1 cellular context compared by ENCODE assay signal in the genomic region with DNA sequence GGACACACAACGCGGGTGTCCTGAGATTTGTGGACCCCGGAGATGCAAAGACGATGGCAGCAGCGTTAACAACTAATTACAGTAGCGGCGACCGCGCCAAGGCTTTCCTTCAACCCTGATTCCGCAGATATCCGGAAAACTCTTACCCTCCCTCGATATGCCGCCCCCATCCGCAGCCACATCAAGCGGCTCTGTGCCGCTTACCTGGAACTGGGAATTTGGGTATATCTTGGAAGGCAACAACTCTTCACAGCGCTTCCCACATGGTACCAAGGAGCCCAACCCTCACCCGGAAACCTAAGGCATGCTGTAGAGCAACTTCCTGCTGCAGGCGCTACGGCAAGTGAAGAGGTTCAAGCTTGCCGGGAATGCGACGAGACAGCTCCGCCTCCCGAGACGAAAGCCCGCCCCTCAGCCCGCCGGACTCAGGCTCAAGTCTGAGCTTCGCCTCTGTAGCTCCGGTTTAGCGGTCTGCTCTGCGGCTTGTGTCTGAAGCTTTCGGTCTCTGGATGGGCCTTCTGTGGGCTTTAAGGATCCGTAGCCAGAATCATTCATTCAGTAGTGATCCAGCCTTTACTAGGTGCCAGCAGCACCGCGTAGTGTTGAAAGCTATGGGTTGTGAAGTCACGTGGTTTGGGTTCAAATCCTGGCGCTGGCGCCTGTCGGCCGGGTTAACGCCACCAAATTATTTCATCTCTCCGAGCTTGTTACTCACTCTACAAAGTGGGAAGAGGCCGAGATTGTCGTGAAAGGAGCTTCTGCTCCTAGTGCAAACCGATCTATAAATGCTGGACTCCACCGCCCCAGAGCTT.
A peak's percentile ranks its signal among the peaks of the same experiment; 100 is the strongest.
TF ChIP-seq lines count a peak whose summit lies in the region.

A gene with protein sequence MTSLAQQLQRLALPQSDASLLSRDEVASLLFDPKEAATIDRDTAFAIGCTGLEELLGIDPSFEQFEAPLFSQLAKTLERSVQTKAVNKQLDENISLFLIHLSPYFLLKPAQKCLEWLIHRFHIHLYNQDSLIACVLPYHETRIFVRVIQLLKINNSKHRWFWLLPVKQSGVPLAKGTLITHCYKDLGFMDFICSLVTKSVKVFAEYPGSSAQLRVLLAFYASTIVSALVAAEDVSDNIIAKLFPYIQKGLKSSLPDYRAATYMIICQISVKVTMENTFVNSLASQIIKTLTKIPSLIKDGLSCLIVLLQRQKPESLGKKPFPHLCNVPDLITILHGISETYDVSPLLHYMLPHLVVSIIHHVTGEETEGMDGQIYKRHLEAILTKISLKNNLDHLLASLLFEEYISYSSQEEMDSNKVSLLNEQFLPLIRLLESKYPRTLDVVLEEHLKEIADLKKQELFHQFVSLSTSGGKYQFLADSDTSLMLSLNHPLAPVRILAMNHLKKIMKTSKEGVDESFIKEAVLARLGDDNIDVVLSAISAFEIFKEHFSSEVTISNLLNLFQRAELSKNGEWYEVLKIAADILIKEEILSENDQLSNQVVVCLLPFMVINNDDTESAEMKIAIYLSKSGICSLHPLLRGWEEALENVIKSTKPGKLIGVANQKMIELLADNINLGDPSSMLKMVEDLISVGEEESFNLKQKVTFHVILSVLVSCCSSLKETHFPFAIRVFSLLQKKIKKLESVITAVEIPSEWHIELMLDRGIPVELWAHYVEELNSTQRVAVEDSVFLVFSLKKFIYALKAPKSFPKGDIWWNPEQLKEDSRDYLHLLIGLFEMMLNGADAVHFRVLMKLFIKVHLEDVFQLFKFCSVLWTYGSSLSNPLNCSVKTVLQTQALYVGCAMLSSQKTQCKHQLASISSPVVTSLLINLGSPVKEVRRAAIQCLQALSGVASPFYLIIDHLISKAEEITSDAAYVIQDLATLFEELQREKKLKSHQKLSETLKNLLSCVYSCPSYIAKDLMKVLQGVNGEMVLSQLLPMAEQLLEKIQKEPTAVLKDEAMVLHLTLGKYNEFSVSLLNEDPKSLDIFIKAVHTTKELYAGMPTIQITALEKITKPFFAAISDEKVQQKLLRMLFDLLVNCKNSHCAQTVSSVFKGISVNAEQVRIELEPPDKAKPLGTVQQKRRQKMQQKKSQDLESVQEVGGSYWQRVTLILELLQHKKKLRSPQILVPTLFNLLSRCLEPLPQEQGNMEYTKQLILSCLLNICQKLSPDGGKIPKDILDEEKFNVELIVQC (N-terminal part only) (minus strand): TSS at position 299 of the 812 bp plus-strand sequence. CDS start 421 bp downstream, outside the sequence.

TF ChIP-seq in H1, 55 proteins besides CTCF, POLR2A, EP300 and RAD21:
- TF ChIP-seq NRF1 (IDR thresholded peaks at IDR 0.05; ENCODE audit: low read depth, low read length) (no peak), CTBP2 (IDR thresholded peaks at IDR 0.05; ENCODE audit: borderline replicate concordance, insufficient read depth, insufficient read length, low read length) (no peak), POU5F1 (IDR thresholded peaks at IDR 0.05; ENCODE audit: low read depth, low read length) (no peak), SIX5 (IDR thresholded peaks at IDR 0.05; ENCODE audit: low read depth, low read length) (no peak), TBP (IDR thresholded peaks at IDR 0.05; ENCODE audit: low read depth, low read length) (peak; percentile 77), POLR2AphosphoS5 (IDR thresholded peaks at IDR 0.05; ENCODE audit: low read depth, low read length) (peak; percentile 79), ZNF274 (IDR thresholded peaks at IDR 0.05; ENCODE audit: borderline replicate concordance, extremely low read depth, low read length) (no peak), YY1 (IDR thresholded peaks at IDR 0.05; ENCODE audit: low read depth, low read length) (0 out of 2 replicates have a peak, but pooled peaks have one; percentile 7), CEBPB (IDR thresholded peaks at IDR 0.05; ENCODE audit: low read depth, low read length) (0 out of 2 replicates have a peak, but pooled peaks have one; percentile 12), RBBP5 (IDR thresholded peaks at IDR 0.05; ENCODE audit: borderline replicate concordance, low read depth, low read length) (peak; percentile 79), GABPA (IDR thresholded peaks at IDR 0.05; ENCODE audit: borderline replicate concordance, insufficient read depth, low read length) (peak; percentile 72; the same call in 1 of the 2 replicates), SP4 (IDR thresholded peaks at IDR 0.05; ENCODE audit: low read length) (no peak), JUND (IDR thresholded peaks at IDR 0.05; ENCODE audit: low read length) (no peak), TAF1 (IDR thresholded peaks at IDR 0.05; ENCODE audit: low read depth, low read length) (peak; percentile 87), PHF8 (conservative IDR thresholded peaks at IDR 0.05; ENCODE audit: low read depth, low read length) (peak; percentile 77), KDM5A (IDR thresholded peaks at IDR 0.05; ENCODE audit: low read length) (peak; percentile 63; the same call in 1 of the 2 replicates), SP2 (IDR thresholded peaks at IDR 0.05; ENCODE audit: low read length) (no peak), BACH1 (IDR thresholded peaks at IDR 0.05; ENCODE audit: low read length) (no peak), SUZ12 (IDR thresholded peaks at IDR 0.05; ENCODE audit: low read length) (no peak), TEAD4 (IDR thresholded peaks at IDR 0.05; ENCODE audit: low read depth, low read length) (peak; percentile 92), SRF (IDR thresholded peaks at IDR 0.05; ENCODE audit: low read depth, low read length) (no peak), KDM1A (IDR thresholded peaks at IDR 0.05; ENCODE audit: borderline replicate concordance, low read length) (peak; percentile 70; the same call in 1 of the 2 replicates), CBX8 (IDR thresholded peaks at IDR 0.05; ENCODE audit: borderline replicate concordance, low read depth, low read length) (no peak), HDAC2 (IDR thresholded peaks at IDR 0.05; ENCODE audit: borderline replicate concordance in 1 of 2, low read depth in 2 of 2, low read length in 2 of 2) (peak; percentile 35 to 41; a peak in 1 of 4 replicates), GTF2F1 (IDR thresholded peaks at IDR 0.05; ENCODE audit: borderline replicate concordance, low read depth, low read length) (0 out of 2 replicates have a peak, but pooled peaks have one; percentile 15), FOSL1 (IDR thresholded peaks at IDR 0.05; ENCODE audit: insufficient read depth, low read depth, low read length) (no peak), BRCA1 (IDR thresholded peaks at IDR 0.05; ENCODE audit: low read depth, low read length) (no peak), TAF7 (optimal IDR thresholded peaks at IDR 0.05; ENCODE audit: borderline replicate concordance, low read depth, low read length) (no peak), CREB1 (IDR thresholded peaks at IDR 0.05) (peak; percentile 64), CBX5 (IDR thresholded peaks at IDR 0.05; ENCODE audit: low read depth, low read length) (no peak), RNF2 (IDR thresholded peaks at IDR 0.05; ENCODE audit: borderline replicate concordance, low read depth, low read length, missing control alignments, poor library complexity, severe bottlenecking) (no peak), ASH2L (IDR thresholded peaks at IDR 0.05; ENCODE audit: low read length) (peak; percentile 87), CHD1 (IDR thresholded peaks at IDR 0.05; ENCODE audit: low read depth, low read length) (no peak), SIN3A (conservative IDR thresholded peaks at IDR 0.05 in 1 of 2, IDR thresholded peaks at IDR 0.05 in 1 of 2; ENCODE audit: low read depth in 1 of 2, low read length in 2 of 2) (peak; percentile 60 to 97; a peak in 3 of 4 replicates), HDAC6 (IDR thresholded peaks at IDR 0.05; ENCODE audit: low read depth, low read length) (no peak), MAFK (IDR thresholded peaks at IDR 0.05; ENCODE audit: low read depth, low read length) (no peak), BCL11A (IDR thresholded peaks at IDR 0.05; ENCODE audit: low read depth in 2 of 2, low read length in 2 of 2) (no peak), SP1 (IDR thresholded peaks at IDR 0.05; ENCODE audit: low read depth, low read length) (peak; percentile 37; the same call in 1 of the 2 replicates), JUN (IDR thresholded peaks at IDR 0.05; ENCODE audit: low read depth, low read length) (no peak), SIRT6 (IDR thresholded peaks at IDR 0.05; ENCODE audit: low read length) (no peak), EGR1 (IDR thresholded peaks at IDR 0.05; ENCODE audit: borderline replicate concordance, low read depth, low read length) (peak; percentile 31; the same call in 1 of the 2 replicates), RFX5 (IDR thresholded peaks at IDR 0.05; ENCODE audit: borderline replicate concordance, low read depth, low read length) (no peak), SAP30 (IDR thresholded peaks at IDR 0.05; ENCODE audit: insufficient read depth, insufficient replicate concordance, low read length) (peak; percentile 95), NANOG (IDR thresholded peaks at IDR 0.05; ENCODE audit: insufficient read depth, low read depth, low read length, poor library complexity, severe bottlenecking) (no peak), CHD2 (IDR thresholded peaks at IDR 0.05; ENCODE audit: low read length) (no peak), RXRA (IDR thresholded peaks at IDR 0.05; ENCODE audit: insufficient read depth, low read depth, low read length) (no peak)
- TF ChIP-seq, protein P1, sequence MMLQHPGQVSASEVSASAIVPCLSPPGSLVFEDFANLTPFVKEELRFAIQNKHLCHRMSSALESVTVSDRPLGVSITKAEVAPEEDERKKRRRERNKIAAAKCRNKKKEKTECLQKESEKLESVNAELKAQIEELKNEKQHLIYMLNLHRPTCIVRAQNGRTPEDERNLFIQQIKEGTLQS (IDR thresholded peaks at IDR 0.05; ENCODE audit: insufficient read depth, low read depth, low read length), result 0 out of 2 replicates have a peak, but pooled peaks have one; percentile 18
- TF ChIP-seq, protein P2, sequence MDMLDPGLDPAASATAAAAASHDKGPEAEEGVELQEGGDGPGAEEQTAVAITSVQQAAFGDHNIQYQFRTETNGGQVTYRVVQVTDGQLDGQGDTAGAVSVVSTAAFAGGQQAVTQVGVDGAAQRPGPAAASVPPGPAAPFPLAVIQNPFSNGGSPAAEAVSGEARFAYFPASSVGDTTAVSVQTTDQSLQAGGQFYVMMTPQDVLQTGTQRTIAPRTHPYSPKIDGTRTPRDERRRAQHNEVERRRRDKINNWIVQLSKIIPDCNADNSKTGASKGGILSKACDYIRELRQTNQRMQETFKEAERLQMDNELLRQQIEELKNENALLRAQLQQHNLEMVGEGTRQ (IDR thresholded peaks at IDR 0.05; ENCODE audit: low read length), result peak; percentile 64; the same call in 1 of the 2 replicates
- TF ChIP-seq, protein P3, sequence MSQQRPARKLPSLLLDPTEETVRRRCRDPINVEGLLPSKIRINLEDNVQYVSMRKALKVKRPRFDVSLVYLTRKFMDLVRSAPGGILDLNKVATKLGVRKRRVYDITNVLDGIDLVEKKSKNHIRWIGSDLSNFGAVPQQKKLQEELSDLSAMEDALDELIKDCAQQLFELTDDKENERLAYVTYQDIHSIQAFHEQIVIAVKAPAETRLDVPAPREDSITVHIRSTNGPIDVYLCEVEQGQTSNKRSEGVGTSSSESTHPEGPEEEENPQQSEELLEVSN (IDR thresholded peaks at IDR 0.05), result no peak; the same call in 1 of the 2 replicates
- TF ChIP-seq, protein P4, sequence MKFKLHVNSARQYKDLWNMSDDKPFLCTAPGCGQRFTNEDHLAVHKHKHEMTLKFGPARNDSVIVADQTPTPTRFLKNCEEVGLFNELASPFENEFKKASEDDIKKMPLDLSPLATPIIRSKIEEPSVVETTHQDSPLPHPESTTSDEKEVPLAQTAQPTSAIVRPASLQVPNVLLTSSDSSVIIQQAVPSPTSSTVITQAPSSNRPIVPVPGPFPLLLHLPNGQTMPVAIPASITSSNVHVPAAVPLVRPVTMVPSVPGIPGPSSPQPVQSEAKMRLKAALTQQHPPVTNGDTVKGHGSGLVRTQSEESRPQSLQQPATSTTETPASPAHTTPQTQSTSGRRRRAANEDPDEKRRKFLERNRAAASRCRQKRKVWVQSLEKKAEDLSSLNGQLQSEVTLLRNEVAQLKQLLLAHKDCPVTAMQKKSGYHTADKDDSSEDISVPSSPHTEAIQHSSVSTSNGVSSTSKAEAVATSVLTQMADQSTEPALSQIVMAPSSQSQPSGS (IDR thresholded peaks at IDR 0.05; ENCODE audit: low read length), result peak; percentile 18
- TF ChIP-seq, protein P5, sequence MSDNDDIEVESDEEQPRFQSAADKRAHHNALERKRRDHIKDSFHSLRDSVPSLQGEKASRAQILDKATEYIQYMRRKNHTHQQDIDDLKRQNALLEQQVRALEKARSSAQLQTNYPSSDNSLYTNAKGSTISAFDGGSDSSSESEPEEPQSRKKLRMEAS (IDR thresholded peaks at IDR 0.05), result peak; percentile 89
